In the genomic region with DNA sequence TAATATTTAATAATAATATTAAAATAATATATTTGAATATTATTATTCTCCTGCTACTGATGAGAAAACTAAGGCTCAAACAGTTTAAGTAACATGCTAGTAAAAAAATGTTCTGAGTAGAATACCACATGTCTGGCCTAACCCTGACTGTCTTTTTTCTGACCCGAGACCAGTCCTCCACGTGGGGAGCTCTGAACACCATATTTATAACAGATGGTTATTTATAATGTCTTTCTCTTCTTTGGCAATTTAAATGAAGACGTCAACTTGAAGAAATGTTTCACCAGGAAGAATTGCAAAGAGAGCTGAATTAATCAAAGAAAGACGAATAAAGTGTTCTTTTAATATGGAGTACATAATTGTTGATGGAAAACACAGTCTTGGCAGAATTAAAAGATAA, we compare ENCODE assay signal across 21 cellular contexts.
DNase-seq lines count a peak whose midpoint lies in the region; ATAC-seq, FAIRE-seq and TF ChIP-seq lines count a peak whose summit lies in the region.
"Had no signal": no experiment of that assay in that cellular context is flagged by ENCODE, and none has a peak within 500 bp of the region (broad histone marks: within the 10 kb centered on the region; RNA-seq: fewer than 3 reads in every experiment).

No MANE protein-coding gene starts in this region.

- no peak overlapping the region for H2AFZ ChIP-seq in hepatocyte
- H2AFZ ChIP-seq: GM23248 had no signal

- H3K4me3 ChIP-seq in AG10803 (ENCODE audit: low read length) (no peak overlapping the region), hepatocyte (no peak overlapping the region), skeletal muscle tissue (ENCODE audit: low read length in 3 of 3) (no peak overlapping the region)
- H3K4me3 ChIP-seq: BLaER1 treated with 17β-estradiol and CSF1 and Interleukin-3, amounts not matched to agents 10 nM and 100 nM; dorsolateral prefrontal cortex; GM23248 had no signal

- H3K27ac ChIP-seq in hepatocyte (peak overlapping the region; percentile 82), skeletal muscle tissue (ENCODE audit: low read depth, low read length) (peak overlapping the region; percentile 37)
- H3K27ac ChIP-seq: BLaER1 treated with 17β-estradiol and CSF1 and Interleukin-3, amounts not matched to agents 10 nM and 100 nM; GM23248; KMS-11 had no signal

- FAIRE-seq in endometrium (lab: Jason Lieb, UNC) = peak; percentile 98
- FAIRE-seq: A204.1, keratinocyte had no signal

- no peak for TF ChIP-seq CTCF in AG10803 (conservative IDR thresholded peaks at IDR 0.05; ENCODE audit: low read length)
- TF ChIP-seq CTCF in hepatocyte (IDR thresholded peaks at IDR 0.05; ENCODE audit: poor library complexity) = no peak
- TF ChIP-seq CTCF in GM10266 (IDR thresholded peaks at IDR 0.05; ENCODE audit: control insufficient read depth, insufficient read depth, low read depth, missing control alignments) = no peak

- H3K9me2 ChIP-seq in hepatocyte (replicated peaks; ENCODE audit: insufficient read depth) = no peaks in the 10 kb centered on the region

- peak overlapping the region; percentile 29 for H3K4me2 ChIP-seq in hepatocyte
- H3K4me2 ChIP-seq: KMS-11 had no signal

- H3K27me3 ChIP-seq in hepatocyte = no peaks in the 10 kb centered on the region
- H3K27me3 ChIP-seq in skeletal muscle tissue (ENCODE audit: control insufficient read depth in 3 of 3, insufficient read depth in 3 of 3, low read length in 3 of 3) = no peaks in the 10 kb centered on the region

- H3K36me3 ChIP-seq in hepatocyte (replicated peaks; ENCODE audit: insufficient read depth, low read depth) (no peaks in the 10 kb centered on the region), skeletal muscle tissue (ENCODE audit: control insufficient read depth in 3 of 3, insufficient read depth in 3 of 3, low read length in 3 of 3) (peaks cover 0 to 3% (median 0%) of the 10 kb centered on the region in 3 donors)
- H3K36me3 ChIP-seq: BLaER1 treated with 17β-estradiol and CSF1 and Interleukin-3, amounts not matched to agents 10 nM and 100 nM had no signal

- peak; percentile 47 for DNase-seq in AG10803 (ENCODE audit: low read depth)
- DNase-seq in hepatocyte (ENCODE audit: low spot score) = no peak
- DNase-seq in GM10266 (ENCODE audit: extremely low spot score) = no peak
- no peak for DNase-seq in mesenteric fat pad (ENCODE audit: low spot score)
- DNase-seq: activated CD4-positive, alpha-beta T cell treated with anti-CD3 and anti-CD28 coated beads for 36 hours; dorsolateral prefrontal cortex; EL; hippocampal formation; NCI-H1048; NCI-H2029; NCI-H446 had no signal

- no peak overlapping the region for H3K9ac ChIP-seq in skeletal muscle tissue (ENCODE audit: low read depth in 1 of 3, low read length in 3 of 3)
- H3K9ac ChIP-seq: BLaER1 treated with 17β-estradiol and CSF1 and Interleukin-3, amounts not matched to agents 10 nM and 100 nM; GM23248; KMS-11 had no signal

- ATAC-seq in GM19397 (IDR thresholded peaks at IDR 0.05; ENCODE audit: unreplicated experiment) (no peak), HG02678 (IDR thresholded peaks at IDR 0.05; ENCODE audit: unreplicated experiment) (no peak)
- ATAC-seq: activated CD4-positive, alpha-beta T cell treated with anti-CD3 and anti-CD28 coated beads for 36 hours; stimulated activated effector memory CD8-positive, alpha-beta T cell treated with anti-CD3 and anti-CD28 coated beads, Interleukin-12 subunit alpha, Interleukin-12 subunit beta, amount 100 ng/mL, for 72 hours had no signal

- WGBS in hepatocyte (ENCODE audit: low lambda C conversion rate, missing lambda C conversion rate) = 69% methylated on average over 4 of the region's 4 CpGs

- H3K9me3 ChIP-seq in hepatocyte (ENCODE audit: low read depth) = no peaks in the 10 kb centered on the region
- no peaks in the 10 kb centered on the region for H3K9me3 ChIP-seq in skeletal muscle tissue (ENCODE audit: control insufficient read depth in 3 of 3, low read length in 3 of 3)
- H3K9me3 ChIP-seq: BLaER1 treated with 17β-estradiol and CSF1 and Interleukin-3, amounts not matched to agents 10 nM and 100 nM had no signal

- no peaks in the 10 kb centered on the region for H4K20me1 ChIP-seq in hepatocyte (ENCODE audit: insufficient read depth, poor library complexity, severe bottlenecking)
- H4K20me1 ChIP-seq: BLaER1 treated with 17β-estradiol and CSF1 and Interleukin-3, amounts not matched to agents 10 nM and 100 nM had no signal

- H3K4me1 ChIP-seq in hepatocyte (ENCODE audit: insufficient read depth) = peaks cover 8% of the 10 kb centered on the region
- peaks cover 30 to 32% (median 31%) of the 10 kb centered on the region in 3 donors for H3K4me1 ChIP-seq in skeletal muscle tissue (ENCODE audit: control insufficient read depth in 3 of 3, insufficient read depth in 3 of 3, low read length in 3 of 3)

- H3K79me2 ChIP-seq in hepatocyte = no peaks in the 10 kb centered on the region
